8 cellular contexts compared by ENCODE assay signal in the genomic region with DNA sequence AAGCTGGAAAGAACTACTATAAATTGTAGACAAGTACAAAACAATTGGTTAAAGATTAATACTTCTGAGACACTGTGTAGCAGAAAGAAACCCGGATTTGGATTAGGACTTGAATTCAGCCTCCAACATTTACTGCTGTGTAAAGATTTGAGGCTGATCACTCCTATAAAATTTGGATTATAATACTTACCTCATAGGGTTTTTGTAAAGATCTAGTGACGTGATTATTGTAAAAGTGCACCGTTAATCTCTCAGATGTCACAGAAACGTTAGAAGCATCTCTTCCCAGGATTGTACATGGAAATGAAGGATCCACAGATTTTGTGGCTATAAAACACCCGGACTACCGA. TPM values are rescaled to one million over a fixed set of nuclear protein-coding genes. Genes with fewer than 3 reads are reported as not detected.
A peak's percentile ranks its signal among the peaks of the same experiment; 100 is the strongest.
DNase-seq lines count a peak whose midpoint lies in the region; ATAC-seq, FAIRE-seq and TF ChIP-seq lines count a peak whose summit lies in the region.

No MANE protein-coding gene starts in this region.

- H3K27ac ChIP-seq in cingulate gyrus (ENCODE audit: low read depth, low read length): peak overlapping the region; percentile 39
- peak overlapping the region; percentile 93 for H3K27ac ChIP-seq in psoas muscle

- no peaks in the 10 kb centered on the region for H3K36me3 ChIP-seq in psoas muscle (ENCODE audit: insufficient read depth in 1 of 2, low read depth in 1 of 2)

- TF ChIP-seq CTCF in psoas muscle (IDR thresholded peaks at IDR 0.05): no peak

- ATAC-seq in GM18907 (IDR thresholded peaks at IDR 0.05; ENCODE audit: unreplicated experiment): peak; percentile 9
- ATAC-seq in HG03558 (IDR thresholded peaks at IDR 0.05; ENCODE audit: extremely low read depth, unreplicated experiment): peak; percentile 3
- no peak for ATAC-seq in psoas muscle
- ATAC-seq in HG03108 (IDR thresholded peaks at IDR 0.05; ENCODE audit: unreplicated experiment): no peak

- no peak for FAIRE-seq in HTR-8/SVneo (lab: Jason Lieb, UNC)

- H3K4me3 ChIP-seq in psoas muscle: peak overlapping the region; percentile 89

- DNase-seq in psoas muscle (no peak), posterior vena cava (ENCODE audit: low spot score) (no peak), HTR-8/SVneo (ENCODE audit: insufficient read length, low spot score) (no peak), cortex of kidney (lab: John Stamatoyannopoulos, UW) (no peak)

- WGBS in psoas muscle, 3 donors: 3 to 7% (median 6%) methylated on average over 6 of the region's 6 CpGs

- H3K27me3 ChIP-seq in psoas muscle (ENCODE audit: insufficient read depth in 3 of 3, low read length in 2 of 3): no peaks in the 10 kb centered on the region

- peaks cover 18% of the 10 kb centered on the region for H3K4me1 ChIP-seq in psoas muscle

- no peaks in the 10 kb centered on the region for H3K9me3 ChIP-seq in psoas muscle

- intact Hi-C loops in psoas muscle (cut with DNase I) (loop anchor here in 1 of 2 donors (5.0 kb wide), 1 partner anchor 59 kb away; a partner anchor contains a TSS), posterior vena cava (cut with DNase I) (no loop called here)

RNA-seq across cellular contexts. Expression of a gene that starts 0.3 kb away (rescaled TPM):
- total RNA-seq in psoas muscle (10 to 100 TPM; 39.6 to 45.7 (median 41.4) TPM), posterior vena cava (10 to 100 TPM; 29.1 to 40.3 TPM)
- 10 to 100 TPM; 50.8 to 74.9 (median 63.6) TPM for polyA plus RNA-seq in psoas muscle

RNA-seq across cellular contexts. Expression of a gene that starts 57.2 kb away (rescaled TPM):
- total RNA-seq in psoas muscle: 10 to 100 TPM in 3 of 4 donors, 1 to 10 TPM in 1; 9.6 to 11.6 (median 10.7) TPM
- polyA plus RNA-seq in psoas muscle: 10 to 100 TPM in 2 of 3 donors, 1 to 10 TPM in 1; 8.1 to 14.6 (median 14.0) TPM
- total RNA-seq in posterior vena cava: 10 to 100 TPM; 16.1 to 18.0 TPM

Comparison
In these comparisons a context has a peak if more than half of its experiments do, and no peak if none do; other contexts are left out.
1. ATAC-seq: peak in GM18907 (single experiment) and HG03558 (single experiment); none in psoas muscle (0 of 4) and HG03108 (single experiment).